ENCODE assay signal across 21 cellular contexts in genomic region chr19:5268801-5269200, GRCh38.
"Had no signal": no experiment of that assay in that cellular context is flagged by ENCODE, and none has a peak within 500 bp of the region (broad histone marks: within the 10 kb centered on the region; RNA-seq: fewer than 3 reads in every experiment).

No MANE protein-coding gene starts in this region.

- ATAC-seq: activated CD4-positive, alpha-beta T cell treated with anti-CD3 and anti-CD28 coated beads for 36 hours; activated CD8-positive, alpha-beta memory T cell treated with anti-CD3 and anti-CD28 coated beads, Interleukin-2, amount 10 ng/mL, durations not matched to agents 7 days and 5 days; activated T-helper 17 cell treated with anti-CD3 and anti-CD28 coated beads, Interleukin-2, amount 50 U/mL, for 72 hours; foreskin keratinocyte; mucosa of descending colon; stimulated activated naive B cell treated with anti-CD40 and anti-IgM and Interleukin-4, amounts not matched to agents 10 μg/mL and 1 μg/mL and 100 μg/mL, for 72 hours had no signal

- H3K27me3 ChIP-seq: foreskin keratinocyte, neural progenitor cell, pancreas, spleen had no signal

- H3K4me1 ChIP-seq: foreskin keratinocyte, neural progenitor cell, pancreas, spleen had no signal

- H2AFZ ChIP-seq: neural progenitor cell had no signal

- H3K4me2 ChIP-seq: neural progenitor cell had no signal

- DNase-seq: activated CD4-positive, alpha-beta memory T cell treated with anti-CD3 and anti-CD28 coated beads, Interleukin-2, amount 10 ng/mL, durations not matched to agents 7 days and 5 days; activated CD4-positive, alpha-beta T cell treated with anti-CD3 and anti-CD28 coated beads for 36 hours; activated CD8-positive, alpha-beta memory T cell treated with anti-CD3 and anti-CD28 coated beads, Interleukin-2, amount 10 ng/mL, durations not matched to agents 7 days and 5 days; activated naive CD4-positive, alpha-beta T cell; activated naive CD8-positive, alpha-beta T cell treated with anti-CD3 and anti-CD28 coated beads for 36 hours; amygdala; caudate nucleus; foreskin keratinocyte; immature natural killer cell; kidney glomerular epithelial cell; mucosa of descending colon; naive B cell; spleen; stimulated activated CD4-positive, alpha-beta T cell treated with anti-CD3 and anti-CD28 coated beads, Interleukin-4, amount 100 ng/mL, for 4 hours; stimulated activated naive B cell treated with anti-CD40 and anti-IgM and Interleukin-4, amounts not matched to agents 10 μg/mL and 1 μg/mL and 100 μg/mL, for 72 hours had no signal

- H3K9ac ChIP-seq: neural progenitor cell had no signal

- H3K36me3 ChIP-seq: neural progenitor cell had no signal

- H3K27ac ChIP-seq: foreskin keratinocyte, neural progenitor cell, pancreas, spleen, thoracic aorta had no signal

- FAIRE-seq: colon, pancreas, TTC549 had no signal

- H3K9me3 ChIP-seq: mucosa of descending colon, pancreas, spleen, thoracic aorta had no signal

- H3K4me3 ChIP-seq: mucosa of descending colon, neural progenitor cell, pancreas, spleen, thoracic aorta had no signal
